In genomic region chr1:101199637-101199982, GRCh38 we compare ENCODE assay signal across 10 cellular contexts.
"Had no signal": no experiment of that assay in that cellular context is flagged by ENCODE, and none has a peak within 500 bp of the region (broad histone marks: within the 10 kb centered on the region; RNA-seq: fewer than 3 reads in every experiment).

No MANE protein-coding gene starts in this region.

- ATAC-seq: body of pancreas, gastroesophageal sphincter, sciatic nerve, upper lobe of right lung had no signal

- H3K27me3 ChIP-seq: body of pancreas, gastroesophageal sphincter, upper lobe of right lung had no signal

- H3K4me1 ChIP-seq: body of pancreas, gastroesophageal sphincter, upper lobe of right lung had no signal

- H3K27ac ChIP-seq: body of pancreas, coronary artery, gastroesophageal sphincter, upper lobe of right lung had no signal

- H3K9me3 Mint-ChIP-seq: activated B cell treated with CpG ODN at 0.5 μM for 24 hours had no signal

- H3K9me3 ChIP-seq: body of pancreas, gastroesophageal sphincter, upper lobe of right lung had no signal

- H3K36me3 ChIP-seq: gastroesophageal sphincter, upper lobe of right lung had no signal

- H3K27me3 Mint-ChIP-seq: activated B cell treated with CpG ODN at 0.5 μM for 24 hours had no signal

- DNase-seq: activated B cell treated with CpG ODN at 0.5 μM for 24 hours; activated gamma-delta T cell treated with Interleukin-2 at 50 U/mL for 16 hours; body of pancreas; central memory CD4-positive, alpha-beta T cell; effector memory CD4-positive, alpha-beta T cell; mesendoderm; upper lobe of right lung had no signal

- H3K4me3 ChIP-seq: body of pancreas, coronary artery, gastroesophageal sphincter, upper lobe of right lung had no signal
